Comparison of ENCODE assay signal across 13 cellular contexts in the genomic region with DNA sequence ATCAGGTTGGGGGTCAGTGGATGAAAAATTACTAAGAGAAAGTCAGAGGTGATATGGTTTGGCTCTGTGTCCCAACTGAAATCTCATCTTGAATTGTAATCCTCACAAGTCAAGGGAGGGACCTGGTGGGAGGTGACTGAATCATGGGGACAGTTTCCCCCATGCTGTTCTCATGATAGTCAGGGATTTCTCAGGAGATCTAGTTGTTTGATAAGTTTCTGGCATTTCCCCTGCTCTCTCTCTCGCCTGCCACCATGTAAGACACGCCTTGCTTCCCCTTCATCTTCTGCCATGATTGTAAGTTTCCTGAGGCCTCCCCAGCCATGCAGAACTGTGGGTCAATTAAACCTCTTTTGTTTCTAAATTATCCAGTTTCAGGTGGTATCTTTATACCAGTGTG.
"Had no signal": no experiment of that assay in that cellular context is flagged by ENCODE, and none has a peak within 500 bp of the region (broad histone marks: within the 10 kb centered on the region; RNA-seq: fewer than 3 reads in every experiment).

No MANE protein-coding gene starts in this region.

- H3K4me1 ChIP-seq: esophagus squamous epithelium, gastrocnemius medialis, heart right ventricle, left lung, lower lobe of right lung had no signal

- H3K4me3 ChIP-seq: coronary artery, dorsolateral prefrontal cortex, esophagus squamous epithelium, gastrocnemius medialis, heart right ventricle, left lung, lower lobe of right lung had no signal

- H3K36me3 ChIP-seq: esophagus squamous epithelium, gastrocnemius medialis, heart right ventricle, left lung, lower lobe of right lung had no signal

- H3K27ac Mint-ChIP-seq: naive thymus-derived CD4-positive, alpha-beta T cell had no signal

- ATAC-seq: esophagus mucosa; gastrocnemius medialis; heart right ventricle; left ventricle myocardium superior; lower lobe of right lung; naive thymus-derived CD4-positive, alpha-beta T cell had no signal

- H3K36me3 Mint-ChIP-seq: naive thymus-derived CD4-positive, alpha-beta T cell had no signal

- H3K9me3 ChIP-seq: esophagus squamous epithelium, gastrocnemius medialis, heart right ventricle, left lung, lower lobe of right lung had no signal

- DNase-seq: effector CD4-positive, alpha-beta T cell; esophagus squamous epithelium; foreskin fibroblast; gastrocnemius medialis had no signal

- H3K27ac ChIP-seq: coronary artery, dorsolateral prefrontal cortex, epithelial cell of prostate, esophagus squamous epithelium, gastrocnemius medialis, heart right ventricle, left lung, lower lobe of right lung had no signal

- H3K4me3 Mint-ChIP-seq: naive thymus-derived CD4-positive, alpha-beta T cell had no signal

- H3K4me1 Mint-ChIP-seq: naive thymus-derived CD4-positive, alpha-beta T cell had no signal

- H3K27me3 ChIP-seq: dorsolateral prefrontal cortex, esophagus squamous epithelium, gastrocnemius medialis, heart right ventricle, left lung had no signal
